Comparison of ENCODE assay signal across 14 cellular contexts in genomic region chr2:216991563-216991962, GRCh38.
DNase-seq lines count a peak whose midpoint lies in the region; ATAC-seq and TF ChIP-seq lines count a peak whose summit lies in the region.
"Had no signal": no experiment of that assay in that cellular context is flagged by ENCODE, and none has a peak within 500 bp of the region (broad histone marks: within the 10 kb centered on the region; RNA-seq: fewer than 3 reads in every experiment).

No MANE protein-coding gene starts in this region.

- peak overlapping the region; percentile 74 for H3K27ac Mint-ChIP-seq in osteocyte (ENCODE audit: unreplicated experiment)
- H3K27ac Mint-ChIP-seq: activated CD4-positive, alpha-beta memory T cell treated with anti-CD3 and anti-CD28 coated beads for 36 hours; activated naive CD4-positive, alpha-beta T cell treated with anti-CD3 and anti-CD28 coated beads, Interleukin-2, amount 50 U/mL, for 72 hours; GM23338 had no signal

- H3K4me1 Mint-ChIP-seq in osteocyte (ENCODE audit: unreplicated experiment) = peaks cover 45% of the 10 kb centered on the region
- H3K4me1 Mint-ChIP-seq: GM23338 had no signal

- no peak for TF ChIP-seq CTCF in osteocyte (IDR thresholded peaks at IDR 0.05)

- ATAC-seq in SK-N-SH treated with all-trans-retinoic acid at 6 μM for 48 hours (peak; percentile 32; the same call in 1 of the 3 replicates), GM19455 (IDR thresholded peaks at IDR 0.05; ENCODE audit: unreplicated experiment) (no peak)
- ATAC-seq: activated naive CD4-positive, alpha-beta T cell treated with anti-CD3 and anti-CD28 coated beads, Interleukin-2, amount 50 U/mL, for 72 hours; activated T-cell treated with anti-CD3 and anti-CD28 coated beads, Interleukin-2, amount 50 U/mL, for 4 hours; gastroesophageal sphincter; GM23338; pancreas had no signal

- H3K27me3 Mint-ChIP-seq in osteocyte (ENCODE audit: unreplicated experiment) = peaks cover 2% of the 10 kb centered on the region

- peaks cover 7% of the 10 kb centered on the region for H3K9me3 Mint-ChIP-seq in osteocyte (ENCODE audit: unreplicated experiment)
- H3K9me3 Mint-ChIP-seq: activated CD4-positive, alpha-beta memory T cell treated with anti-CD3 and anti-CD28 coated beads for 36 hours; activated T-cell treated with anti-CD3 and anti-CD28 coated beads, Interleukin-2, amount 50 U/mL, for 4 hours; GM23338 had no signal

- peaks cover 6% of the 10 kb centered on the region for H3K36me3 Mint-ChIP-seq in osteocyte (ENCODE audit: unreplicated experiment)
- H3K36me3 Mint-ChIP-seq: activated CD4-positive, alpha-beta memory T cell treated with anti-CD3 and anti-CD28 coated beads for 36 hours; activated naive CD4-positive, alpha-beta T cell treated with anti-CD3 and anti-CD28 coated beads, Interleukin-2, amount 50 U/mL, for 72 hours had no signal

- peak; percentile 8 for DNase-seq in EH (ENCODE audit: low read depth)
- peak; percentile 50 for DNase-seq in fibroblast of peridontal ligament (ENCODE audit: extremely low read depth)
- DNase-seq in osteocyte (ENCODE audit: extremely low spot score, unreplicated experiment) = no peak
- DNase-seq in NCI-H187 (lab: John Stamatoyannopoulos, UW) = no peak
- DNase-seq in DMS 273 (lab: John Stamatoyannopoulos, UW; ENCODE audit: unreplicated experiment) = no peak
- DNase-seq: activated CD4-positive, alpha-beta memory T cell treated with anti-CD3 and anti-CD28 coated beads for 36 hours; activated T-cell treated with anti-CD3 and anti-CD28 coated beads, Interleukin-2, amount 50 U/mL, for 4 hours; caudate nucleus; pancreas had no signal

- H3K4me3 Mint-ChIP-seq in osteocyte (ENCODE audit: unreplicated experiment) = no peak overlapping the region
- H3K4me3 Mint-ChIP-seq: activated CD4-positive, alpha-beta memory T cell treated with anti-CD3 and anti-CD28 coated beads for 36 hours; activated T-cell treated with anti-CD3 and anti-CD28 coated beads, Interleukin-2, amount 50 U/mL, for 4 hours; GM23338 had no signal

TF ChIP-seq in SK-N-SH treated with all-trans-retinoic acid at 6 μM for 48 hours, 23 proteins besides CTCF, POLR2A, EP300 and RAD21:
- TF ChIP-seq PATZ1 (CRISPR knock-in tag; IDR thresholded peaks at IDR 0.05; ENCODE audit: borderline replicate concordance) = no peak
- TF ChIP-seq GLIS3 (CRISPR knock-in tag; IDR thresholded peaks at IDR 0.05) = no peak
- no peak for TF ChIP-seq ARNTL (CRISPR knock-in tag; IDR thresholded peaks at IDR 0.05; ENCODE audit: borderline replicate concordance, low read depth)
- TF ChIP-seq ZNF70 (CRISPR knock-in tag; IDR thresholded peaks at IDR 0.05) = no peak
- peak; percentile 76 for TF ChIP-seq TCF4 (CRISPR knock-in tag; IDR thresholded peaks at IDR 0.05; ENCODE audit: borderline replicate concordance)
- TF ChIP-seq RARB (CRISPR knock-in tag; IDR thresholded peaks at IDR 0.05) = no peak

Comparison
In these comparisons a context has a peak if more than half of its experiments do, and no peak if none do; other contexts are left out.
1. DNase-seq: peak in EH (single experiment) and fibroblast of peridontal ligament (single experiment); none in osteocyte (single experiment), NCI-H187 (0 of 2) and DMS 273 (single experiment).